In genomic region chr6:27312146-27312949, GRCh38 we compare ENCODE assay signal across 8 cellular contexts. TPM values are rescaled to one million over a fixed set of nuclear protein-coding genes. Genes with fewer than 3 reads are reported as not detected.
DNase-seq lines count a peak whose midpoint lies in the region; ATAC-seq and TF ChIP-seq lines count a peak whose summit lies in the region.

Gene POM121L2, minus strand, starts transcription at chr6:27312273. Its CDS starts 103 bp downstream, at chr6:27312170.

- H3K4me1 ChIP-seq in transverse colon = peaks cover 0 to 10% (median 8%) of the 10 kb centered on the region in 4 donors

- no peak for TF ChIP-seq EP300 in transverse colon (IDR thresholded peaks at IDR 0.05; ENCODE audit: low read depth)

- H3K27ac ChIP-seq in transverse colon = no peak within 1 kb of the TSS

- TF ChIP-seq POLR2A in transverse colon (IDR thresholded peaks at IDR 0.05) = no peak

- H3K27me3 ChIP-seq in transverse colon = peaks cover 99% of the 10 kb centered on the region

- intact Hi-C loops in transverse colon (cut with DNase I; ENCODE audit: low total_unique reads) = no loop called here

- peaks cover 71% of the 10 kb centered on the region for H3K27me3 Mint-ChIP-seq in activated T-cell treated with anti-CD3 and anti-CD28 coated beads, Interleukin-2, amount 50 U/mL, for 4 hours (ENCODE audit: low read depth)

- peak; percentile 70 for DNase-seq in G401 (ENCODE audit: low spot score)
- DNase-seq in NOMO-1 treated with dmso at 0.1 percent for 144 hours (lab: John Stamatoyannopoulos, UW; ENCODE audit: unreplicated experiment) = peak; percentile 10
- DNase-seq in activated T-cell treated with anti-CD3 and anti-CD28 coated beads, Interleukin-2, amount 50 U/mL, for 4 hours = peak; percentile 55
- peak; percentile 54 for DNase-seq in fibroblast of mammary gland (ENCODE audit: low read depth)
- DNase-seq in occipital lobe (lab: John Stamatoyannopoulos, UW) = peak; percentile 13
- peak; percentile 80 for DNase-seq in transverse colon
- no peak for DNase-seq in middle frontal gyrus (ENCODE audit: extremely low spot score, low spot score)

- H3K4me1 Mint-ChIP-seq in activated T-cell treated with anti-CD3 and anti-CD28 coated beads, Interleukin-2, amount 50 U/mL, for 4 hours (ENCODE audit: low read depth) = peaks cover 5% of the 10 kb centered on the region

- in situ Hi-C loops in G401 (cut with HindIII; ENCODE audit: low sequenced_read_pairs) (no loop called here), transverse colon (cut with MboI; ENCODE audit: low pct_ligation_motif_present in 1 of 4, low pct_unique_long_range_greater_than_20kb in 1 of 4, low sequenced_read_pairs in 3 of 4) (loop anchor here in 1 of 4 donors (25.0 kb wide), 1 partner anchor 450 kb away; no protein-coding TSS in a partner anchor)

- peak; percentile 72 for ATAC-seq in HG03442 (IDR thresholded peaks at IDR 0.05; ENCODE audit: unreplicated experiment)
- ATAC-seq in activated T-cell treated with anti-CD3 and anti-CD28 coated beads, Interleukin-2, amount 50 U/mL, for 4 hours = peak; percentile 71 to 77

- peak within 1 kb of the TSS; percentile 63 for H3K4me3 ChIP-seq in fibroblast of mammary gland (ENCODE audit: control insufficient read depth, low read depth, low read length)
- H3K4me3 ChIP-seq in transverse colon = peak within 1 kb of the TSS; percentile 40 to 58 (median 46)

- H3K4me3 Mint-ChIP-seq in activated T-cell treated with anti-CD3 and anti-CD28 coated beads, Interleukin-2, amount 50 U/mL, for 4 hours = peak within 1 kb of the TSS; percentile 77

- H3K36me3 ChIP-seq in transverse colon = no peaks in the 10 kb centered on the region

- WGBS in transverse colon (ENCODE audit: low coverage in 1 of 2), 2 donors = 2% methylated on average over 40 of the region's 64 CpGs; no CpG with 5 or more reads in 1 of the 2 donors

- TF ChIP-seq CTCF in fibroblast of mammary gland (conservative IDR thresholded peaks at IDR 0.05; ENCODE audit: control insufficient read depth, insufficient read depth, low read depth, low read length) = peak; percentile 65
- TF ChIP-seq CTCF in transverse colon (IDR thresholded peaks at IDR 0.05) = peak; percentile 59 to 74 (median 65)

- no peaks in the 10 kb centered on the region for H3K36me3 Mint-ChIP-seq in activated T-cell treated with anti-CD3 and anti-CD28 coated beads, Interleukin-2, amount 50 U/mL, for 4 hours (ENCODE audit: insufficient read depth)

- H3K9me3 ChIP-seq in transverse colon = no peaks in the 10 kb centered on the region

- no peaks in the 10 kb centered on the region for H3K9me3 Mint-ChIP-seq in activated T-cell treated with anti-CD3 and anti-CD28 coated beads, Interleukin-2, amount 50 U/mL, for 4 hours

RNA-seq across cellular contexts. Expression of gene POM121L2, which starts in this region (rescaled TPM):
- total RNA-seq in G401 (2014; rRNA removed; shearing (Covaris generic)) = not detected in 2 replicates
- not detected for total RNA-seq in activated T-cell treated with anti-CD3 and anti-CD28 coated beads, Interleukin-2, amount 50 U/mL, for 4 hours
- not detected for total RNA-seq in occipital lobe
- total RNA-seq in transverse colon = not detected

Comparison
In these comparisons a context has a peak if more than half of its experiments do, and no peak if none do; other contexts are left out.
1. Peak in DNase-seq in G401; RNA of the gene not detected or under 1 TPM.
2. Peak in DNase-seq and ATAC-seq in activated T-cell treated with anti-CD3 and anti-CD28 coated beads, Interleukin-2, amount 50 U/mL, for 4 hours; RNA of the gene not detected or under 1 TPM.
3. Peak in DNase-seq in occipital lobe; RNA of the gene not detected or under 1 TPM.
4. Peak in DNase-seq and H3K4me3 ChIP-seq in transverse colon; RNA of the gene not detected or under 1 TPM.